21 cellular contexts compared by ENCODE assay signal in the genomic region with DNA sequence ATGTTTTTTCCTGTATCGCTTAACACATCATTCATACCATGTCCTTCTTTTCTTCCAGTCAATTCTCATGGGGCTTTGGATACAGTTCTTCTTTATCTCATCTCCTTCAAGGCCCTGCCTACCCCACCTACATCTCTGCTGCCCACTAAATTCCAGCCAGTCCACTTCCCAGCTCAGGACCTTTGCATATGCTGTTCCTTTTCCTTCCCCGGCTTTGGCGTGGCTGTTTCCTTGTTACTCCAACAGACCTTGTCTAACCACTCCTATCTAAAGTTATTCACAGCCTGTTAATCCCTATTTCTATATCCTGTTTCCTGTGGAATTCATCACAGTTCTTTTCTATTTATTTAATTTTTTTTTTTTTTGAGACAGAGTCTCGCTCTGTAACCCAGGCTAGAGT. TPM values are rescaled to one million over a fixed set of nuclear protein-coding genes. Genes with fewer than 3 reads are reported as not detected.
DNase-seq lines count a peak whose midpoint lies in the region; ATAC-seq, FAIRE-seq and TF ChIP-seq lines count a peak whose summit lies in the region.
"Had no signal": no experiment of that assay in that cellular context is flagged by ENCODE, and none has a peak within 500 bp of the region (broad histone marks: within the 10 kb centered on the region; RNA-seq: fewer than 3 reads in every experiment).

No MANE protein-coding gene starts in this region.

- H3K9me3 ChIP-seq in endothelial cell of umbilical vein (replicated peaks; ENCODE audit: control insufficient read depth, insufficient read depth, low read length): no peaks in the 10 kb centered on the region
- H3K9me3 ChIP-seq in naive thymus-derived CD4-positive, alpha-beta T cell (ENCODE audit: control insufficient read depth in 2 of 3, low read length in 3 of 3): no peaks in the 10 kb centered on the region
- H3K9me3 ChIP-seq in upper lobe of right lung: no peaks in the 10 kb centered on the region

- no peaks in the 10 kb centered on the region for H4K20me1 ChIP-seq in endothelial cell of umbilical vein (replicated peaks; ENCODE audit: control insufficient read depth, extremely low read depth, insufficient read depth, low read length)

- H3K4me1 Mint-ChIP-seq in activated naive CD4-positive, alpha-beta T cell treated with anti-CD3 and anti-CD28 coated beads, Interleukin-2, amount 50 U/mL, for 24 hours: peaks cover 15% of the 10 kb centered on the region
- H3K4me1 Mint-ChIP-seq in activated naive CD4-positive, alpha-beta T cell treated with anti-CD3 and anti-CD28 coated beads, Interleukin-2, amount 10 ng/mL, durations not matched to agents 7 days and 5 days: peaks cover 23% of the 10 kb centered on the region
- peaks cover 6 to 30% (median 14%) of the 10 kb centered on the region in 7 donors for H3K4me1 Mint-ChIP-seq in naive thymus-derived CD4-positive, alpha-beta T cell

- intact Hi-C loops in endothelial cell of umbilical vein (cut with micrococcal nuclease) (no loop called here), upper lobe of right lung (cut with DNase I) (no loop called here)
- intact Hi-C loops in naive thymus-derived CD4-positive, alpha-beta T cell (cut with micrococcal nuclease): no loop called here

- H3K4me1 ChIP-seq in endothelial cell of umbilical vein (ENCODE audit: control insufficient read depth, extremely low read depth, insufficient read depth, low read length): no peaks in the 10 kb centered on the region
- peaks cover under 1 to 4% of the 10 kb centered on the region in 2 donors for H3K4me1 ChIP-seq in naive thymus-derived CD4-positive, alpha-beta T cell (ENCODE audit: control insufficient read depth in 2 of 2, insufficient read depth in 2 of 2, low read length in 2 of 2)
- H3K4me1 ChIP-seq in upper lobe of right lung: peaks cover under 1% of the 10 kb centered on the region

- H3K9me1 ChIP-seq in endothelial cell of umbilical vein (replicated peaks; ENCODE audit: control insufficient read depth, extremely low read depth, insufficient read depth, low read length): no peaks in the 10 kb centered on the region

- H3K4me3 ChIP-seq in endothelial cell of umbilical vein (replicated peaks in 1 of 3; ENCODE audit: insufficient read depth in 1 of 3, low read depth in 1 of 3, low read length in 3 of 3): no peak overlapping the region
- H3K4me3 ChIP-seq in naive thymus-derived CD4-positive, alpha-beta T cell (ENCODE audit: low read length): no peak overlapping the region
- no peak overlapping the region for H3K4me3 ChIP-seq in upper lobe of right lung
- H3K4me3 ChIP-seq: K562 had no signal

- BruUV-seq in endothelial cell of umbilical vein (replicated peaks; lab: Mats Ljungman, UMichigan): no TSS peak

- H3K9ac ChIP-seq in endothelial cell of umbilical vein (replicated peaks; ENCODE audit: extremely low read depth, insufficient read depth, low read length): no peak overlapping the region

- no peak overlapping the region for H2AFZ ChIP-seq in endothelial cell of umbilical vein (ENCODE audit: low read depth, low read length)

- H3K27me3 ChIP-seq in endothelial cell of umbilical vein (ENCODE audit: control insufficient read depth in 2 of 2, insufficient read depth in 2 of 2, low read length in 2 of 2) (no peaks in the 10 kb centered on the region), upper lobe of right lung (no peaks in the 10 kb centered on the region)
- H3K27me3 ChIP-seq in naive thymus-derived CD4-positive, alpha-beta T cell (ENCODE audit: control insufficient read depth in 2 of 2, insufficient read depth in 2 of 2, low read length in 2 of 2): no peaks in the 10 kb centered on the region

- CTCF ChIA-PET in activated naive CD4-positive, alpha-beta T cell treated with anti-CD3 and anti-CD28 coated beads, Interleukin-2, amount 10 ng/mL, durations not matched to agents 7 days and 5 days (lab: Charles Lee): interaction anchor here (1.1 to 1.8 kb wide), 2 partner anchors 16 to 83 kb away, joined by 3 to 4 read pairs; no protein-coding TSS in a partner anchor
- CTCF ChIA-PET in endothelial cell of umbilical vein (lab: Charles Lee): interaction anchor here (1.0 to 4.0 kb wide), 3 partner anchors 11 to 133 kb away, joined by 3 to 15 read pairs (median 4); no protein-coding TSS in a partner anchor
- CTCF ChIA-PET in naive thymus-derived CD4-positive, alpha-beta T cell (lab: Charles Lee): no interaction called here

- H3K27ac ChIP-seq in endothelial cell of umbilical vein (ENCODE audit: insufficient read depth, low read depth, low read length) (no peak overlapping the region), upper lobe of right lung (no peak overlapping the region)
- no peak overlapping the region for H3K27ac ChIP-seq in naive thymus-derived CD4-positive, alpha-beta T cell (ENCODE audit: low read depth, low read length)
- H3K27ac ChIP-seq: RWPE1 had no signal

- TF ChIP-seq POLR2A in endothelial cell of umbilical vein (IDR thresholded peaks at IDR 0.05; ENCODE audit: low read depth, low read length): no peak

- H3K9me3 Mint-ChIP-seq in activated naive CD4-positive, alpha-beta T cell treated with anti-CD3 and anti-CD28 coated beads, Interleukin-2, amount 50 U/mL, for 24 hours: no peaks in the 10 kb centered on the region
- H3K9me3 Mint-ChIP-seq in activated naive CD4-positive, alpha-beta T cell treated with anti-CD3 and anti-CD28 coated beads, Interleukin-2, amount 10 ng/mL, durations not matched to agents 7 days and 5 days: no peaks in the 10 kb centered on the region
- H3K9me3 Mint-ChIP-seq in naive thymus-derived CD4-positive, alpha-beta T cell: no peaks in the 10 kb centered on the region
- H3K9me3 Mint-ChIP-seq: CD4-positive, alpha-beta memory T cell; H9 had no signal

- no peak for DNase-seq in activated naive CD4-positive, alpha-beta T cell treated with anti-CD3 and anti-CD28 coated beads, Interleukin-2, amount 10 ng/mL, durations not matched to agents 7 days and 5 days
- peak; percentile 18 for DNase-seq in endothelial cell of umbilical vein (ENCODE audit: low read depth, low spot score)
- no peak for DNase-seq in naive thymus-derived CD4-positive, alpha-beta T cell
- DNase-seq in Kasumi-1 (lab: John Stamatoyannopoulos, UW): no peak
- DNase-seq in upper lobe of right lung: no peak
- DNase-seq: CD4-positive, alpha-beta memory T cell; DMS153; GF-D8; H9; NCI-H1105; NCI-H1694 treated with DMSO at 0.1 percent for 48 hours; NCI-H2227 treated with DMSO at 0.1 percent for 48 hours; NCI-H510A treated with DMSO at 0.1 percent for 48 hours; NCI-H774; PC-3; SIG-M5 had no signal

- no peak overlapping the region for H3K4me2 ChIP-seq in endothelial cell of umbilical vein (ENCODE audit: insufficient read depth, low read length)

- ATAC-seq in naive thymus-derived CD4-positive, alpha-beta T cell: no peak
- no peak for ATAC-seq in HG03095 (IDR thresholded peaks at IDR 0.05; ENCODE audit: unreplicated experiment)
- no peak for ATAC-seq in upper lobe of right lung
- ATAC-seq: K562, PC-3 had no signal

- peak overlapping the region; percentile 43 for H3K27ac Mint-ChIP-seq in activated naive CD4-positive, alpha-beta T cell treated with anti-CD3 and anti-CD28 coated beads, Interleukin-2, amount 50 U/mL, for 24 hours
- H3K27ac Mint-ChIP-seq in activated naive CD4-positive, alpha-beta T cell treated with anti-CD3 and anti-CD28 coated beads, Interleukin-2, amount 10 ng/mL, durations not matched to agents 7 days and 5 days: no peak overlapping the region
- peak overlapping the region in 5 of 9 donors; percentile 4 to 82 (median 70) for H3K27ac Mint-ChIP-seq in naive thymus-derived CD4-positive, alpha-beta T cell

- no peaks in the 10 kb centered on the region for H3K27me3 Mint-ChIP-seq in activated naive CD4-positive, alpha-beta T cell treated with anti-CD3 and anti-CD28 coated beads, Interleukin-2, amount 50 U/mL, for 24 hours
- no peaks in the 10 kb centered on the region for H3K27me3 Mint-ChIP-seq in activated naive CD4-positive, alpha-beta T cell treated with anti-CD3 and anti-CD28 coated beads, Interleukin-2, amount 10 ng/mL, durations not matched to agents 7 days and 5 days
- H3K27me3 Mint-ChIP-seq in naive thymus-derived CD4-positive, alpha-beta T cell: no peaks in the 10 kb centered on the region
- H3K27me3 Mint-ChIP-seq: CD4-positive, alpha-beta memory T cell had no signal

- POLR2A ChIA-PET in endothelial cell of umbilical vein (lab: Charles Lee): interaction anchor here (0.6 kb wide), 2 partner anchors 11 to 25 kb away, joined by 3 to 6 read pairs; no protein-coding TSS in a partner anchor
- POLR2A ChIA-PET in naive thymus-derived CD4-positive, alpha-beta T cell (lab: Charles Lee): no interaction called here

- H3K36me3 ChIP-seq in endothelial cell of umbilical vein (ENCODE audit: control insufficient read depth in 2 of 2, extremely low read depth in 1 of 2, insufficient read depth in 2 of 2, low read length in 2 of 2) (no peaks in the 10 kb centered on the region), upper lobe of right lung (no peaks in the 10 kb centered on the region)
- H3K36me3 ChIP-seq in naive thymus-derived CD4-positive, alpha-beta T cell (ENCODE audit: control insufficient read depth in 2 of 3, insufficient read depth in 3 of 3, low read length in 3 of 3): no peaks in the 10 kb centered on the region

- H3K79me2 ChIP-seq in endothelial cell of umbilical vein (ENCODE audit: control insufficient read depth, insufficient read depth, low read length): no peaks in the 10 kb centered on the region

- dilution Hi-C loops in endothelial cell of umbilical vein (cut with MboI; ENCODE audit: extremely low pct_ligation_motif_present, low sequenced_read_pairs): no loop called here

- no peak overlapping the region for H3K4me3 Mint-ChIP-seq in activated naive CD4-positive, alpha-beta T cell treated with anti-CD3 and anti-CD28 coated beads, Interleukin-2, amount 50 U/mL, for 24 hours
- no peak overlapping the region for H3K4me3 Mint-ChIP-seq in activated naive CD4-positive, alpha-beta T cell treated with anti-CD3 and anti-CD28 coated beads, Interleukin-2, amount 10 ng/mL, durations not matched to agents 7 days and 5 days
- H3K4me3 Mint-ChIP-seq in naive thymus-derived CD4-positive, alpha-beta T cell: no peak overlapping the region
- H3K4me3 Mint-ChIP-seq: CD4-positive, alpha-beta memory T cell; H9 had no signal

- FAIRE-seq in endothelial cell of umbilical vein (lab: Jason Lieb, UNC): no peak
- FAIRE-seq: A204.1, K562 had no signal

- no peak for TF ChIP-seq CTCF in endothelial cell of umbilical vein (IDR thresholded peaks at IDR 0.05; ENCODE audit: extremely low read depth in 1 of 2, insufficient read depth in 1 of 2, low read depth in 1 of 2, low read length in 2 of 2)
- TF ChIP-seq CTCF in upper lobe of right lung (IDR thresholded peaks at IDR 0.05): no peak

- no peaks in the 10 kb centered on the region for H3K36me3 Mint-ChIP-seq in activated naive CD4-positive, alpha-beta T cell treated with anti-CD3 and anti-CD28 coated beads, Interleukin-2, amount 50 U/mL, for 24 hours
- H3K36me3 Mint-ChIP-seq in activated naive CD4-positive, alpha-beta T cell treated with anti-CD3 and anti-CD28 coated beads, Interleukin-2, amount 10 ng/mL, durations not matched to agents 7 days and 5 days: no peaks in the 10 kb centered on the region
- no peaks in the 10 kb centered on the region for H3K36me3 Mint-ChIP-seq in naive thymus-derived CD4-positive, alpha-beta T cell
- H3K36me3 Mint-ChIP-seq: CD4-positive, alpha-beta memory T cell had no signal

RNA-seq across cellular contexts. Expression of a gene that starts 6.6 kb away (rescaled TPM):
- total RNA-seq in endothelial cell of umbilical vein: 108 and 124 TPM in 2 replicates
- 48.2 and 59.1 TPM in 2 replicates for polyA plus RNA-seq in endothelial cell of umbilical vein
- polyA plus RNA-seq in endothelial cell of umbilical vein (2011; cell fraction: cytosol; rRNA removed): 53.0 and 53.1 TPM in 2 replicates
- polyA plus RNA-seq in endothelial cell of umbilical vein (2011; cell fraction: nucleus; rRNA removed): 102 and 117 TPM in 2 replicates
- polyA plus RNA-seq in endothelial cell of umbilical vein (2012): 74.6 and 78.3 TPM in 2 replicates
- 130 and 144 TPM in 2 replicates for polyA minus RNA-seq in endothelial cell of umbilical vein
- 55.0 TPM for polyA minus RNA-seq in endothelial cell of umbilical vein (2011; cell fraction: cytosol; rRNA and poly(A)+ RNA removed)
- 64.6 and 75.9 TPM in 2 replicates for polyA minus RNA-seq in endothelial cell of umbilical vein (2011; cell fraction: nucleus; rRNA and poly(A)+ RNA removed)
- total RNA-seq in naive thymus-derived CD4-positive, alpha-beta T cell: 100 to 1,000 TPM; 133 to 275 (median 231) TPM
- polyA plus RNA-seq in naive thymus-derived CD4-positive, alpha-beta T cell: 100 to 1,000 TPM; 159 to 189 TPM
- total RNA-seq in upper lobe of right lung: 309 TPM
- total RNA-seq: PC-3 had no signal

RNA-seq across cellular contexts. Expression of a gene that starts 28.2 kb away (rescaled TPM):
- total RNA-seq in endothelial cell of umbilical vein: 663 and 684 TPM in 2 replicates
- 292 and 303 TPM in 2 replicates for polyA plus RNA-seq in endothelial cell of umbilical vein
- 292 and 325 TPM in 2 replicates for polyA plus RNA-seq in endothelial cell of umbilical vein (2011; cell fraction: cytosol; rRNA removed)
- 136 and 153 TPM in 2 replicates for polyA plus RNA-seq in endothelial cell of umbilical vein (2011; cell fraction: nucleus; rRNA removed)
- 489 and 555 TPM in 2 replicates for polyA plus RNA-seq in endothelial cell of umbilical vein (2012)
- polyA minus RNA-seq in endothelial cell of umbilical vein: 263 and 271 TPM in 2 replicates
- polyA minus RNA-seq in endothelial cell of umbilical vein (2011; cell fraction: cytosol; rRNA and poly(A)+ RNA removed): 99.5 TPM
- 60.6 and 86.5 TPM in 2 replicates for polyA minus RNA-seq in endothelial cell of umbilical vein (2011; cell fraction: nucleus; rRNA and poly(A)+ RNA removed)
- 1 to 10 TPM in 2 of 5 experiments, under 1 TPM in 1, not detected in 2; 0.32 to 3.8 (median 1.1) TPM for total RNA-seq in naive thymus-derived CD4-positive, alpha-beta T cell
- under 1 TPM; 0.25 to 0.81 TPM for polyA plus RNA-seq in naive thymus-derived CD4-positive, alpha-beta T cell
- 342 TPM for total RNA-seq in upper lobe of right lung
- total RNA-seq: PC-3 had no signal

Comparison
In these comparisons a context has a peak if more than half of its experiments do, and no peak if none do; other contexts are left out.
1. RNA of a gene that starts 28.2 kb away (total RNA-seq): 663 to 684 TPM in endothelial cell of umbilical vein and 342 TPM in upper lobe of right lung (single experiment); 0.32 to 3.8 TPM in naive thymus-derived CD4-positive, alpha-beta T cell; every median in the first group is over 10 times any median in the second.